8 cellular contexts compared by ENCODE assay signal in genomic region chr15:40695469-40695910, GRCh38. TPM values are rescaled to one million over a fixed set of nuclear protein-coding genes. Genes with fewer than 3 reads are reported as not detected.
DNase-seq lines count a peak whose midpoint lies in the region; ATAC-seq and TF ChIP-seq lines count a peak whose summit lies in the region.

No MANE protein-coding gene starts in this region.

- H2AFZ ChIP-seq in SK-N-SH (ENCODE audit: low read depth): peak overlapping the region; percentile 82

- peak overlapping the region; percentile 82; the same call in 1 of the 2 replicates for H3K9ac ChIP-seq in SK-N-SH

- TF ChIP-seq RAD21 in SK-N-SH (IDR thresholded peaks at IDR 0.05; ENCODE audit: low read length): no peak

- 1% methylated on average over 15 of the region's 25 CpGs for WGBS in SK-N-SH (ENCODE audit: low lambda C conversion rate)

- H3F3A ChIP-seq in SK-N-SH (replicated peaks; ENCODE audit: insufficient read depth): peaks cover 8% of the 10 kb centered on the region

- ATAC-seq in HG02840 (IDR thresholded peaks at IDR 0.05; ENCODE audit: low FRiP score, unreplicated experiment): peak; percentile 34

- H3K27me3 ChIP-seq in SK-N-SH (ENCODE audit: insufficient read depth) (no peaks in the 10 kb centered on the region), neutrophil (no peaks in the 10 kb centered on the region)

- DNase-seq in NCI-H345 (lab: John Stamatoyannopoulos, UW): peak; percentile 26
- DNase-seq in NCI-H345 treated with DMSO at 0.1 percent for 48 hours (lab: John Stamatoyannopoulos, UW; ENCODE audit: unreplicated experiment): no peak
- no peak for DNase-seq in SK-N-SH
- DNase-seq in fibroblast of gingiva (ENCODE audit: low read depth): peak; percentile 14
- DNase-seq in mucosa of gallbladder (ENCODE audit: low spot score): no peak
- DNase-seq in NCI-H510A (lab: John Stamatoyannopoulos, UW): no peak

- no peaks in the 10 kb centered on the region for H3K9me2 ChIP-seq in SK-N-SH

- peaks cover 0 to 7% of the 10 kb centered on the region in 2 experiments for H3K36me3 ChIP-seq in SK-N-SH (replicated peaks in 1 of 2; ENCODE audit: control insufficient read depth in 1 of 2, insufficient read depth in 2 of 2, low read length in 1 of 2)
- peaks cover 10% of the 10 kb centered on the region for H3K36me3 ChIP-seq in neutrophil

- peak overlapping the region; percentile 81 for H3K4me2 ChIP-seq in SK-N-SH

- H3K79me2 ChIP-seq in SK-N-SH (ENCODE audit: insufficient read depth): peaks cover 48% of the 10 kb centered on the region

- H3K27ac ChIP-seq in SK-N-SH (ENCODE audit: low read depth in 2 of 2, low read length in 1 of 2): peak overlapping the region; percentile 96 to 97; a peak in 3 of 4 replicates
- peak overlapping the region; percentile 94 for H3K27ac ChIP-seq in neutrophil

- POLR2A ChIA-PET in SK-N-SH (lab: Yijun Ruan, JAX): interaction anchor here (1.4 kb wide), 2 partner anchors 61 to 198 kb away, joined by 5 to 9 read pairs; partner anchors contain the start of gene VPS18

- H3K9me3 ChIP-seq in SK-N-SH: no peaks in the 10 kb centered on the region
- no peaks in the 10 kb centered on the region for H3K9me3 ChIP-seq in neutrophil

- CTCF ChIA-PET in SK-N-SH (lab: Yijun Ruan, JAX): interaction anchor here (0.6 to 2.6 kb wide), 3 partner anchors 87 to 535 kb away, joined by 4 to 10 read pairs (median 6); partner anchors contain the start of gene BUB1B

- TF ChIP-seq CTCF in SK-N-SH (IDR thresholded peaks at IDR 0.05): no peak
- TF ChIP-seq CTCF in neutrophil (IDR thresholded peaks at IDR 0.05): no peak

- H3K4me3 ChIP-seq in SK-N-SH (ENCODE audit: low read depth in 2 of 2, low read length in 1 of 2) (peak overlapping the region; percentile 72 to 90), neutrophil (ENCODE audit: low read depth in 1 of 2, low read length in 1 of 2) (peak overlapping the region; percentile 87 to 99)

- no peaks in the 10 kb centered on the region for H4K20me1 ChIP-seq in SK-N-SH (ENCODE audit: insufficient read depth)

- no peak for TF ChIP-seq EP300 in SK-N-SH (IDR thresholded peaks at IDR 0.05; ENCODE audit: borderline replicate concordance in 1 of 2, low read depth in 1 of 2, low read length in 1 of 2)

- H3K4me1 ChIP-seq in SK-N-SH (ENCODE audit: control insufficient read depth in 1 of 2, insufficient read depth in 2 of 2, low read depth in 1 of 2, low read length in 1 of 2) (peaks cover 0 to 4% of the 10 kb centered on the region in 2 experiments; a peak in 1 of 4 replicates), neutrophil (ENCODE audit: control insufficient read depth in 1 of 2, insufficient read depth in 1 of 2, low read depth in 1 of 2, low read length in 1 of 2) (peaks cover 20 to 22% of the 10 kb centered on the region in 2 experiments)

TF ChIP-seq in SK-N-SH, 30 proteins besides CTCF, POLR2A, EP300 and RAD21:
- TF ChIP-seq ELF1 (IDR thresholded peaks at IDR 0.05): peak; percentile 68
- no peak for TF ChIP-seq POLR2AphosphoS5 (IDR thresholded peaks at IDR 0.05; ENCODE audit: low read depth, low read length)
- no peak for TF ChIP-seq MXI1 (IDR thresholded peaks at IDR 0.05; ENCODE audit: low read depth, low read length)
- TF ChIP-seq MAX (IDR thresholded peaks at IDR 0.05; ENCODE audit: low read depth): no peak

RNA-seq across cellular contexts. Expression of gene RAD51, which starts 0.5 kb away (rescaled TPM):
- 6.6 and 7.6 TPM in 2 replicates for polyA plus RNA-seq in SK-N-SH (2012; rRNA removed)
- 6.4 and 7.6 TPM in 2 replicates for polyA plus RNA-seq in SK-N-SH (2012; cell fraction: cytosol; rRNA removed)
- 6.4 and 6.8 TPM in 2 replicates for polyA plus RNA-seq in SK-N-SH (2012; cell fraction: nucleus; rRNA removed)
- 1.3 TPM for total RNA-seq in mucosa of gallbladder

RNA-seq across cellular contexts. Expression of gene RMDN3, which starts 59.6 kb away (rescaled TPM):
- polyA plus RNA-seq in SK-N-SH (2012; rRNA removed): 30.0 and 33.0 TPM in 2 replicates
- 26.4 and 28.8 TPM in 2 replicates for polyA plus RNA-seq in SK-N-SH (2012; cell fraction: cytosol; rRNA removed)
- polyA plus RNA-seq in SK-N-SH (2012; cell fraction: nucleus; rRNA removed): 33.0 and 39.1 TPM in 2 replicates
- total RNA-seq in mucosa of gallbladder: 41.1 TPM

Comparison
In these comparisons a context has a peak if more than half of its experiments do, and no peak if none do; other contexts are left out.
1. DNase-seq: peak in NCI-H345 (single experiment) and fibroblast of gingiva (single experiment); none in NCI-H345 treated with DMSO at 0.1 percent for 48 hours (single experiment), SK-N-SH (single experiment), mucosa of gallbladder (single experiment) and NCI-H510A (single experiment).